ENCODE assay signal across 16 cellular contexts in the genomic region with DNA sequence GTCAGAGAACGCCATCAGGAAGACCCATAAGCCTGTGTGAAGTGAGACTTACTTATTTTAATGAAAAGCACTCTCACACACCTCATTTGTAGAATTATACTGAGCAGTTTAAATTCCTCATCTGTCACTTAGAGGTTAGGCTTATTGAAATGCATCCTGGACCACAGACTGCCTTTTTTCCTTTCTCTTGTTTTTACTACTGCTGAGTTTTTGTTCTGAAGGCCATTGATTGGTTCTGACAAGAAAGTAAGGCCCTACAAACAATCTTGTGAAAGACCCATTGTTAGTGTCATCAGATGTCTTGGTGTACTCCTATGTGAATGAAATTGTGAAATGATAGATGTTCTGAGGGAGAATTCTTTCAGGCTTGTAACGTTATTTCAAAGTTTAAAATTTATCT.
"Had no signal": no experiment of that assay in that cellular context is flagged by ENCODE, and none has a peak within 500 bp of the region (broad histone marks: within the 10 kb centered on the region; RNA-seq: fewer than 3 reads in every experiment).

No MANE protein-coding gene starts in this region.

- H3K27me3 ChIP-seq: adrenal gland, sigmoid colon, spleen had no signal

- H3K27me3 Mint-ChIP-seq: stimulated activated naive CD8-positive, alpha-beta T cell treated with anti-CD3 and anti-CD28 coated beads, Interleukin-15, amount 100 ng/mL, for 72 hours; T-cell; type B pancreatic cell had no signal

- H3K36me3 Mint-ChIP-seq: T-cell, type B pancreatic cell had no signal

- H3K4me1 ChIP-seq: adrenal gland, sigmoid colon, spleen had no signal

- H3K27ac Mint-ChIP-seq: activated naive CD4-positive, alpha-beta T cell treated with anti-CD3 and anti-CD28 coated beads for 36 hours; activated T-helper 2 cell treated with anti-CD3 and anti-CD28 coated beads, Interferon-gamma antibody, Interleukin-2, Interleukin-4, amounts not matched to agents 10 μg/mL and 5 μg/mL and 100 μg/mL, durations not matched to agents 14 hours and 24 hours and 36 hours; nephron progenitor cell; stimulated activated naive CD8-positive, alpha-beta T cell treated with anti-CD3 and anti-CD28 coated beads, Interleukin-15, amount 100 ng/mL, for 72 hours; T-cell; type B pancreatic cell had no signal

- ATAC-seq: stimulated activated naive CD8-positive, alpha-beta T cell treated with anti-CD3 and anti-CD28 coated beads, Interleukin-15, amount 100 ng/mL, for 72 hours; T-cell had no signal

- H3K4me3 ChIP-seq: adrenal gland, sigmoid colon, spleen had no signal

- H3K9me3 Mint-ChIP-seq: nephron progenitor cell had no signal

- DNase-seq: activated CD4-positive, alpha-beta T cell treated with anti-CD3 and anti-CD28 coated beads, Interleukin-2, amount 50 U/mL, for 4 hours; activated CD4-positive, CD25-positive, alpha-beta regulatory T cell treated with anti-CD3 and anti-CD28 coated beads, Interleukin-2, amount 50 U/mL, for 72 hours; activated naive CD4-positive, alpha-beta T cell treated with anti-CD3 and anti-CD28 coated beads for 36 hours; activated T-cell treated with anti-CD3 and anti-CD28 coated beads for 4 hours; adrenal gland; caudate nucleus; hippocampal formation; kidney glomerular epithelial cell; nephron progenitor cell; sigmoid colon; spleen; stimulated activated naive CD8-positive, alpha-beta T cell treated with anti-CD3 and anti-CD28 coated beads, Interleukin-15, amount 100 ng/mL, for 72 hours; T-cell; T1000 had no signal

- H3K4me1 Mint-ChIP-seq: nephron progenitor cell; stimulated activated naive CD8-positive, alpha-beta T cell treated with anti-CD3 and anti-CD28 coated beads, Interleukin-15, amount 100 ng/mL, for 72 hours; T-cell had no signal

- H3K9me3 ChIP-seq: adrenal gland, sigmoid colon had no signal

- H3K4me3 Mint-ChIP-seq: activated naive CD4-positive, alpha-beta T cell treated with anti-CD3 and anti-CD28 coated beads for 36 hours; nephron progenitor cell; stimulated activated naive CD8-positive, alpha-beta T cell treated with anti-CD3 and anti-CD28 coated beads, Interleukin-15, amount 100 ng/mL, for 72 hours; T-cell; type B pancreatic cell had no signal

- H3K27ac ChIP-seq: adrenal gland, sigmoid colon, spleen had no signal

- H3K36me3 ChIP-seq: adrenal gland, sigmoid colon, spleen had no signal
